In genomic region chr19:2775556-2776430, GRCh38 we compare ENCODE assay signal across 8 cellular contexts. TPM values are rescaled to one million over a fixed set of nuclear protein-coding genes. Genes with fewer than 3 reads are reported as not detected.
A peak's percentile ranks its signal among the peaks of the same experiment; 100 is the strongest.
DNase-seq lines count a peak whose midpoint lies in the region; ATAC-seq, FAIRE-seq and TF ChIP-seq lines count a peak whose summit lies in the region.

No MANE protein-coding gene starts in this region.

- no peak overlapping the region for H3K14ac ChIP-seq in mesenchymal stem cell (ENCODE audit: low read length in 2 of 2)

- H3K27me3 ChIP-seq in bronchial epithelial cell (ENCODE audit: control insufficient read depth, insufficient read depth, low read length) (no peaks in the 10 kb centered on the region), mesenchymal stem cell (ENCODE audit: control insufficient read depth in 1 of 2, insufficient read depth in 1 of 2, low read length in 2 of 2) (no peaks in the 10 kb centered on the region)

- H4K91ac ChIP-seq in mesenchymal stem cell (ENCODE audit: low read length), result no peak overlapping the region

- peak overlapping the region; percentile 5 for H2AK5ac ChIP-seq in mesenchymal stem cell (ENCODE audit: low read length, severe bottlenecking)

- H2BK15ac ChIP-seq in mesenchymal stem cell (ENCODE audit: low read depth, poor library complexity, severe bottlenecking), result no peak overlapping the region

- peak; percentile 73 for FAIRE-seq in bronchial epithelial cell (lab: Jason Lieb, UNC)

- no peak overlapping the region for H2AFZ ChIP-seq in mesenchymal stem cell (ENCODE audit: low read depth, low read length)

- ATAC-seq in activated CD4-positive, CD25-positive, alpha-beta regulatory T cell treated with anti-CD3 and anti-CD28 coated beads, Interleukin-2, amount 50 U/mL, for 24 hours, result peak; percentile 78 to 83
- no peak for ATAC-seq in HG02798 (IDR thresholded peaks at IDR 0.05; ENCODE audit: poor library complexity, unreplicated experiment)

- peak; percentile 30 for DNase-seq in GF-D8 (lab: John Stamatoyannopoulos, UW)
- no peak for DNase-seq in bronchial epithelial cell (ENCODE audit: low read depth)
- DNase-seq in mesenchymal stem cell, result peak; percentile 68
- DNase-seq in stimulated activated CD8-positive, alpha-beta memory T cell treated with anti-CD3 and anti-CD28 coated beads, Interleukin-4, amount 100 ng/mL, for 48 hours, result peak; percentile 90
- no peak for DNase-seq in NCI-H524 treated with DMSO at 0.1 percent for 48 hours (lab: John Stamatoyannopoulos, UW)
- no peak for DNase-seq in NCI-H82 (lab: John Stamatoyannopoulos, UW)

- peak overlapping the region in 1 of 2 experiments; percentile 78 for H2BK12ac ChIP-seq in mesenchymal stem cell (ENCODE audit: low read length in 2 of 2)

- H3K4ac ChIP-seq in mesenchymal stem cell (ENCODE audit: low read depth in 1 of 2, low read length in 2 of 2), result no peak overlapping the region

- no peak overlapping the region for H3K4me2 ChIP-seq in mesenchymal stem cell (ENCODE audit: low read length, poor library complexity, severe bottlenecking)

- no peak overlapping the region for H3K27ac ChIP-seq in mesenchymal stem cell (ENCODE audit: low read length, poor library complexity, severe bottlenecking)

- peaks cover 9% of the 10 kb centered on the region for H3K36me3 ChIP-seq in bronchial epithelial cell (ENCODE audit: control insufficient read depth, insufficient read depth, low read length)
- peaks cover 4 to 67% of the 10 kb centered on the region in 2 experiments for H3K36me3 ChIP-seq in mesenchymal stem cell (ENCODE audit: control insufficient read depth in 1 of 2, insufficient read depth in 2 of 2, low read depth in 1 of 2, low read length in 2 of 2)

- H3K9me3 ChIP-seq in mesenchymal stem cell (ENCODE audit: control insufficient read depth, low read length), result no peaks in the 10 kb centered on the region

- H3K4me1 ChIP-seq in mesenchymal stem cell (ENCODE audit: control insufficient read depth, insufficient read depth, low read depth, low read length), result peaks cover 23% of the 10 kb centered on the region

- H2BK5ac ChIP-seq in mesenchymal stem cell (ENCODE audit: low read depth, low read length, poor library complexity, severe bottlenecking), result no peak overlapping the region

- H3K23ac ChIP-seq in mesenchymal stem cell (ENCODE audit: low read length in 2 of 2), result no peak overlapping the region

- WGBS in mesenchymal stem cell, result 90% methylated on average over 29 of the region's 29 CpGs

- H2BK120ac ChIP-seq in mesenchymal stem cell (ENCODE audit: low read depth, low read length), result no peak overlapping the region

- H3K18ac ChIP-seq in mesenchymal stem cell (ENCODE audit: low read depth in 1 of 2, low read length in 2 of 2), result no peak overlapping the region

- H3K9ac ChIP-seq in mesenchymal stem cell (ENCODE audit: low read length), result peak overlapping the region; percentile 56

- TF ChIP-seq CTCF in bronchial epithelial cell (IDR thresholded peaks at IDR 0.05; ENCODE audit: insufficient read depth, low read length, severe bottlenecking), result no peak

- H4K8ac ChIP-seq in mesenchymal stem cell (ENCODE audit: low read length), result peak overlapping the region; percentile 30

- H3K4me3 ChIP-seq in bronchial epithelial cell (ENCODE audit: low read depth, low read length), result no peak overlapping the region
- peak overlapping the region in 1 of 2 experiments; percentile 18 for H3K4me3 ChIP-seq in mesenchymal stem cell (ENCODE audit: insufficient read depth in 1 of 2, low read depth in 1 of 2, low read length in 2 of 2)

- peaks cover 2% of the 10 kb centered on the region for H3K79me1 ChIP-seq in mesenchymal stem cell (replicated peaks; ENCODE audit: low read length, poor library complexity, severe bottlenecking)

RNA-seq across cellular contexts. Expression of gene SGTA, which starts 7.3 kb away (rescaled TPM):
- 19.7 and 26.5 TPM in 2 replicates for total RNA-seq in bronchial epithelial cell
- 51.4 TPM for polyA plus RNA-seq in mesenchymal stem cell (2013, experiment 1 of 2)
- polyA plus RNA-seq in mesenchymal stem cell (2013, experiment 2 of 2), result 49.6 TPM

RNA-seq across cellular contexts. Expression of gene THOP1, which starts 9.5 kb away (rescaled TPM):
- 55.6 and 86.4 TPM in 2 replicates for total RNA-seq in bronchial epithelial cell
- 30.9 TPM for polyA plus RNA-seq in mesenchymal stem cell (2013, experiment 1 of 2)
- polyA plus RNA-seq in mesenchymal stem cell (2013, experiment 2 of 2), result 31.0 TPM

RNA-seq across cellular contexts. Expression of gene SLC39A3, which starts 36.0 kb away (rescaled TPM):
- 24.0 and 38.9 TPM in 2 replicates for total RNA-seq in bronchial epithelial cell
- polyA plus RNA-seq in mesenchymal stem cell (2013, experiment 1 of 2), result 26.4 TPM
- 29.3 TPM for polyA plus RNA-seq in mesenchymal stem cell (2013, experiment 2 of 2)

RNA-seq across cellular contexts. Expression of gene ZNF554, which starts 43.9 kb away (rescaled TPM):
- 3.2 and 3.9 TPM in 2 replicates for total RNA-seq in bronchial epithelial cell
- 2.2 TPM for polyA plus RNA-seq in mesenchymal stem cell (2013, experiment 1 of 2)
- 2.3 TPM for polyA plus RNA-seq in mesenchymal stem cell (2013, experiment 2 of 2)

RNA-seq across cellular contexts. Expression of gene DIRAS1, which starts 54.6 kb away (rescaled TPM):
- under 0.01 TPM in 2 replicates for total RNA-seq in bronchial epithelial cell
- 1.3 TPM for polyA plus RNA-seq in mesenchymal stem cell (2013, experiment 1 of 2)
- polyA plus RNA-seq in mesenchymal stem cell (2013, experiment 2 of 2), result 0.95 TPM

Comparison
In these comparisons a context has a peak if more than half of its experiments do, and no peak if none do; other contexts are left out.
1. DNase-seq: peak in GF-D8 (single experiment), mesenchymal stem cell (single experiment) and stimulated activated CD8-positive, alpha-beta memory T cell treated with anti-CD3 and anti-CD28 coated beads, Interleukin-4, amount 100 ng/mL, for 48 hours (single experiment); none in bronchial epithelial cell (single experiment), NCI-H524 treated with DMSO at 0.1 percent for 48 hours (single experiment) and NCI-H82 (single experiment).